Comparison of ENCODE assay signal across 8 cellular contexts in the genomic region with DNA sequence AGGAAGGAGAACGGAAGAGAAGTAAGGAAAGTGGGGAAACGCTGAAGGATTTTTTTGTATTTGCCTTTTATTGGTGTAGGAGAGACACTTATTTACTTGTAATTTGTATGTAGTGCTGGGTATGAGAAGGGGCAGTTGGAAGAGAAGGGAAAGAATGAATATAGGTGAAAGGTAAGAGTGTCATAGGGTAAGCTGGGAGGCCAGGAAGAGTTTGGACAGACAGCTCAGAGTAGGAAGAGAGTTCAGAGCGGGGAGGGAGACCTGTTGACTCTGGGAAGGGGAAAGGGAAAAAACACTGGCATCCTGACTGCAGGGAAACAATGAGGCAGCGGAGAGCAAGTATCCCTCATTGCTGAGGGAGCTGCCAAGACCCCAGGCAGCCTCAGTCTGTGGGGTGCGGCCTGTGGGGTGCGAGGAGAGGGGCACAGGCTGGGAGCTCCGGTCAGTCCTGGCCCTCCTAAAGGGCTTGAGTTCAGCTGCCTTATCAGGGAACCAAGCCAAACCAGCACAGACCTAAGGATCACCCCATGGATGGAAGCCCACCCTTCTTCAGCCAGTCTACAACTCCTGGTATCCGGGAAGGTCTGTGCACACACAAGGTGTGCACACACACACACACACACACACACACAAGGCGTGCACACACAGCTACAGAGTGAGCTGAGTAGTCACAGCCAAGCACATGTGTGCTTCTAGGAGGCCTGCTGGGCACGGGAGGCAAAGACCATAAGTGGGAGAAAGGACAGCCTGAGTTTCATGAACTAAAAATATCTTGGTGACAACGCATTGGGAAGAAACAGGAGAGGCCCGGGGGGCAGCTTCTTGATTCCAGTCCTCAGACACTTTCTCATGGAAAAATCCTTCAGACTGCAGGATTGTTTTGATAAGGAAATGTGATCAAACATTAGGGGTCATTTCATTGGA. TPM values are rescaled to one million over a fixed set of nuclear protein-coding genes. Genes with fewer than 3 reads are reported as not detected.
DNase-seq lines count a peak whose midpoint lies in the region; ATAC-seq and TF ChIP-seq lines count a peak whose summit lies in the region.

No MANE protein-coding gene starts in this region.

- H3K4me1 Mint-ChIP-seq in activated T-cell treated with anti-CD3 and anti-CD28 coated beads, Interleukin-2, amount 50 U/mL, for 72 hours (ENCODE audit: low read depth) = peaks cover 61% of the 10 kb centered on the region
- peaks cover 42% of the 10 kb centered on the region for H3K4me1 Mint-ChIP-seq in endodermal cell

- H3K36me3 Mint-ChIP-seq in activated T-cell treated with anti-CD3 and anti-CD28 coated beads, Interleukin-2, amount 50 U/mL, for 72 hours (ENCODE audit: insufficient read depth in 2 of 2) = peaks cover 2 to 5% of the 10 kb centered on the region in 2 donors
- no peaks in the 10 kb centered on the region for H3K36me3 Mint-ChIP-seq in endodermal cell (ENCODE audit: low read depth)

- DNase-seq in activated T-cell treated with anti-CD3 and anti-CD28 coated beads, Interleukin-2, amount 50 U/mL, for 72 hours = no peak
- DNase-seq in activated T-cell treated with anti-CD3 and anti-CD28 coated beads for 4 hours = no peak
- no peak for DNase-seq in endodermal cell
- DNase-seq in aorta = peak; percentile 78 to 86
- no peak for DNase-seq in SIG-M5 treated with dmso at 0.1 percent for 504 hours (lab: John Stamatoyannopoulos, UW; ENCODE audit: unreplicated experiment)

- H3K4me1 ChIP-seq in endodermal cell (ENCODE audit: control insufficient read depth, insufficient read depth, low read length) (peaks cover 9% of the 10 kb centered on the region), mucosa of stomach (ENCODE audit: control insufficient read depth, insufficient read depth, low read length) (peaks cover 69% of the 10 kb centered on the region), aorta (ENCODE audit: control insufficient read depth in 1 of 2, insufficient read depth in 2 of 2, low read length in 2 of 2) (peaks cover 5 to 6% of the 10 kb centered on the region in 2 donors)

- intact Hi-C loops in aorta (cut with DNase I) = loop anchor here (5.0 kb wide), 2 partner anchors 40 to 120 kb away; a partner anchor contains a TSS

- peak overlapping the region in 1 of 2 donors; percentile 17 for H3K4me3 Mint-ChIP-seq in activated T-cell treated with anti-CD3 and anti-CD28 coated beads, Interleukin-2, amount 50 U/mL, for 72 hours
- H3K4me3 Mint-ChIP-seq in endodermal cell = peak overlapping the region; percentile 4

- peak overlapping the region; percentile 18 for H3K27ac Mint-ChIP-seq in activated T-cell treated with anti-CD3 and anti-CD28 coated beads, Interleukin-2, amount 50 U/mL, for 72 hours
- peak overlapping the region; percentile 65 for H3K27ac Mint-ChIP-seq in endodermal cell

- TF ChIP-seq CTCF in endodermal cell (conservative IDR thresholded peaks at IDR 0.05) = no peak

- H3K27me3 Mint-ChIP-seq in activated T-cell treated with anti-CD3 and anti-CD28 coated beads, Interleukin-2, amount 50 U/mL, for 72 hours (ENCODE audit: low read depth) = no peaks in the 10 kb centered on the region
- no peaks in the 10 kb centered on the region for H3K27me3 Mint-ChIP-seq in endodermal cell (ENCODE audit: insufficient read depth)

- H3K9me3 ChIP-seq in endodermal cell (ENCODE audit: control insufficient read depth, low read length) (no peaks in the 10 kb centered on the region), mucosa of stomach (ENCODE audit: control insufficient read depth, low read length) (no peaks in the 10 kb centered on the region), aorta (ENCODE audit: control insufficient read depth, low read length) (no peaks in the 10 kb centered on the region)

- H3K9ac ChIP-seq in endodermal cell (ENCODE audit: extremely low read depth, low read length, poor library complexity, severe bottlenecking) (no peak overlapping the region), mucosa of stomach (ENCODE audit: low read length) (peak overlapping the region; percentile 97)

- H3K27me3 ChIP-seq in endodermal cell (ENCODE audit: control insufficient read depth, insufficient read depth, low read length, poor library complexity, severe bottlenecking) = no peaks in the 10 kb centered on the region
- no peaks in the 10 kb centered on the region for H3K27me3 ChIP-seq in mucosa of stomach (ENCODE audit: control insufficient read depth, insufficient read depth, low read length)
- no peaks in the 10 kb centered on the region for H3K27me3 ChIP-seq in aorta (ENCODE audit: control insufficient read depth in 1 of 2, insufficient read depth in 2 of 2, low read length in 1 of 2)

- 81 to 82% methylated on average over 7 to 12 of the region's 12 CpGs for WGBS in endodermal cell (ENCODE audit: insufficient coverage in 1 of 2, insufficient read length in 1 of 2), 2 experiments
- 30 to 32% methylated on average over 12 of the region's 12 CpGs for WGBS in aorta, 2 donors

- H3K4me3 ChIP-seq in endodermal cell (ENCODE audit: low read length) = no peak overlapping the region
- H3K4me3 ChIP-seq in mucosa of stomach (ENCODE audit: low read length) = no peak overlapping the region
- H3K4me3 ChIP-seq in aorta (ENCODE audit: low read length in 2 of 2) = no peak overlapping the region

- ATAC-seq in activated T-cell treated with anti-CD3 and anti-CD28 coated beads, Interleukin-2, amount 50 U/mL, for 72 hours (replicated peaks in 1 of 2) = no peak
- ATAC-seq in aorta (ENCODE audit: low FRiP score) = peak; percentile 51
- ATAC-seq in GM19035 (IDR thresholded peaks at IDR 0.05; ENCODE audit: unreplicated experiment) = no peak
- no peak for ATAC-seq in GM18517 (IDR thresholded peaks at IDR 0.05; ENCODE audit: unreplicated experiment)

- H3K27ac ChIP-seq in endodermal cell (ENCODE audit: low read depth, low read length) (no peak overlapping the region), aorta (ENCODE audit: low read depth in 1 of 2, low read length in 2 of 2) (peak overlapping the region; percentile 88 to 100)

- no peaks in the 10 kb centered on the region for H3K9me3 Mint-ChIP-seq in activated T-cell treated with anti-CD3 and anti-CD28 coated beads, Interleukin-2, amount 50 U/mL, for 72 hours
- no peaks in the 10 kb centered on the region for H3K9me3 Mint-ChIP-seq in endodermal cell

- H3K36me3 ChIP-seq in endodermal cell (ENCODE audit: control insufficient read depth, insufficient read depth, low read length) (no peaks in the 10 kb centered on the region), mucosa of stomach (ENCODE audit: control insufficient read depth, insufficient read depth, low read length) (no peaks in the 10 kb centered on the region), aorta (ENCODE audit: control insufficient read depth in 1 of 2, insufficient read depth in 2 of 2, low read length in 1 of 2) (no peaks in the 10 kb centered on the region)

RNA-seq across cellular contexts. Expression of a gene that starts 2.9 kb away (rescaled TPM):
- total RNA-seq in activated T-cell treated with anti-CD3 and anti-CD28 coated beads, Interleukin-2, amount 50 U/mL, for 72 hours = 10 to 100 TPM; 29.3 to 45.5 TPM
- 10 to 100 TPM; 15.1 to 18.8 TPM for total RNA-seq in endodermal cell
- polyA plus RNA-seq in endodermal cell (2013, experiment 1 of 2) = 3.9 TPM
- polyA plus RNA-seq in endodermal cell (2013, experiment 2 of 2) = 5.3 TPM
- total RNA-seq in aorta = 10 to 100 TPM; 24.7 to 39.0 TPM
- polyA plus RNA-seq in aorta = 10 to 100 TPM; 12.0 to 12.2 TPM

Comparison
In these comparisons a context has a peak if more than half of its experiments do, and no peak if none do; other contexts are left out.
1. DNase-seq: peak in aorta (2 of 2); none in activated T-cell treated with anti-CD3 and anti-CD28 coated beads, Interleukin-2, amount 50 U/mL, for 72 hours (0 of 2), activated T-cell treated with anti-CD3 and anti-CD28 coated beads for 4 hours (single experiment), endodermal cell (single experiment) and SIG-M5 treated with dmso at 0.1 percent for 504 hours (single experiment).